Comparison of ENCODE assay signal across 13 cellular contexts in genomic region chr10:86972613-86973380, GRCh38. TPM values are rescaled to one million over a fixed set of nuclear protein-coding genes. Genes with fewer than 3 reads are reported as not detected.
DNase-seq lines count a peak whose midpoint lies in the region; ATAC-seq, FAIRE-seq and TF ChIP-seq lines count a peak whose summit lies in the region.
"Had no signal": no experiment of that assay in that cellular context is flagged by ENCODE, and none has a peak within 500 bp of the region (broad histone marks: within the 10 kb centered on the region; RNA-seq: fewer than 3 reads in every experiment).

No MANE protein-coding gene starts in this region.

- H3K79me2 ChIP-seq in mammary epithelial cell (ENCODE audit: insufficient read depth, low read length): peaks cover 25% of the 10 kb centered on the region

- H3K9me3 ChIP-seq in mammary epithelial cell (replicated peaks; ENCODE audit: insufficient read depth, low read length): no peaks in the 10 kb centered on the region

- in situ Hi-C loops in mammary epithelial cell (cut with MboI; ENCODE audit: low sequenced_read_pairs in 2 of 2): loop anchor here in 1 of 2 donors (5.0 kb wide), 1 partner anchor 70 kb away; no protein-coding TSS in a partner anchor

- no peak overlapping the region for H2AFZ ChIP-seq in mammary epithelial cell (ENCODE audit: low read depth, low read length)

- H3K27ac ChIP-seq in mammary epithelial cell (ENCODE audit: insufficient read depth, low read depth, low read length): peak overlapping the region; percentile 98

- peaks cover 10% of the 10 kb centered on the region for H3K27me3 Mint-ChIP-seq in activated T-cell treated with anti-CD3 and anti-CD28 coated beads, Interleukin-2, amount 50 U/mL, for 72 hours (ENCODE audit: low read depth)
- H3K27me3 Mint-ChIP-seq in natural killer cell (ENCODE audit: low read depth in 2 of 2) (peaks cover 0 to 7% of the 10 kb centered on the region in 2 donors), type B pancreatic cell (peaks cover 4% of the 10 kb centered on the region)

- H3K27ac Mint-ChIP-seq in activated T-cell treated with anti-CD3 and anti-CD28 coated beads, Interleukin-2, amount 50 U/mL, for 72 hours: no peak overlapping the region
- H3K27ac Mint-ChIP-seq in natural killer cell (peak overlapping the region in 1 of 2 donors; percentile 85), type B pancreatic cell (peak overlapping the region; percentile 99)

- TF ChIP-seq CTCF in mammary epithelial cell (conservative IDR thresholded peaks at IDR 0.05 in 1 of 2, IDR thresholded peaks at IDR 0.05 in 1 of 2; ENCODE audit: extremely low read depth in 1 of 2, insufficient read depth in 1 of 2, low read depth in 1 of 2, low read length in 2 of 2): no peak
- no peak for TF ChIP-seq CTCF in natural killer cell (IDR thresholded peaks at IDR 0.05)
- TF ChIP-seq CTCF in type B pancreatic cell (conservative IDR thresholded peaks at IDR 0.05): no peak

- H3K4me1 Mint-ChIP-seq in activated T-cell treated with anti-CD3 and anti-CD28 coated beads, Interleukin-2, amount 50 U/mL, for 72 hours (ENCODE audit: low read depth): peaks cover 25% of the 10 kb centered on the region
- peaks cover 4 to 26% of the 10 kb centered on the region in 2 donors for H3K4me1 Mint-ChIP-seq in natural killer cell
- peaks cover 27% of the 10 kb centered on the region for H3K4me1 Mint-ChIP-seq in type B pancreatic cell (ENCODE audit: unreplicated experiment)

- no peaks in the 10 kb centered on the region for H3K36me3 ChIP-seq in mammary epithelial cell (ENCODE audit: insufficient read depth, low read length)

- H3K9ac ChIP-seq in mammary epithelial cell (ENCODE audit: insufficient read depth, low read length): no peak overlapping the region

- dilution Hi-C loops in mammary epithelial cell (cut with HindIII; ENCODE audit: low sequenced_read_pairs): no loop called here

- H3K4me2 ChIP-seq in mammary epithelial cell (ENCODE audit: insufficient read depth, low read depth, low read length): no peak overlapping the region

- H3K4me1 ChIP-seq in mammary epithelial cell (ENCODE audit: insufficient read depth, low read length): peaks cover 51% of the 10 kb centered on the region

- H3K4me3 ChIP-seq in mammary epithelial cell (replicated peaks in 1 of 3; ENCODE audit: insufficient read depth in 1 of 3, low read depth in 2 of 3, low read length in 3 of 3): no peak overlapping the region
- H3K4me3 ChIP-seq: K562 had no signal

- no peaks in the 10 kb centered on the region for H4K20me1 ChIP-seq in mammary epithelial cell (ENCODE audit: insufficient read depth, low read length)

- H3K27me3 ChIP-seq in mammary epithelial cell (ENCODE audit: insufficient read depth, low read length): no peaks in the 10 kb centered on the region

- H3K36me3 Mint-ChIP-seq in activated T-cell treated with anti-CD3 and anti-CD28 coated beads, Interleukin-2, amount 50 U/mL, for 72 hours (ENCODE audit: insufficient read depth in 2 of 2): no peaks in the 10 kb centered on the region
- H3K36me3 Mint-ChIP-seq in natural killer cell (no peaks in the 10 kb centered on the region), type B pancreatic cell (peaks cover 4% of the 10 kb centered on the region)

- FAIRE-seq in urothelium cell line (lab: Jason Lieb, UNC): no peak
- FAIRE-seq: endothelial cell of umbilical vein, K562 had no signal

- CTCF ChIA-PET in mammary epithelial cell (lab: Charles Lee; ENCODE audit: low non-redundant PET): no interaction called here

- BruUV-seq in mammary epithelial cell (replicated peaks; lab: Mats Ljungman, UMichigan): no TSS peak

- H3K4me3 Mint-ChIP-seq in activated T-cell treated with anti-CD3 and anti-CD28 coated beads, Interleukin-2, amount 50 U/mL, for 72 hours: peak overlapping the region; percentile 31 to 56
- H3K4me3 Mint-ChIP-seq in natural killer cell: peak overlapping the region; percentile 61
- peak overlapping the region; percentile 85 for H3K4me3 Mint-ChIP-seq in type B pancreatic cell

- 87% methylated on average over 11 of the region's 11 CpGs for WGBS in mammary epithelial cell (ENCODE audit: low coverage, missing lambda C conversion rate)

- DNase-seq in activated T-cell treated with anti-CD3 and anti-CD28 coated beads, Interleukin-2, amount 50 U/mL, for 72 hours: no peak
- DNase-seq in activated T-cell treated with anti-CD3 and anti-CD28 coated beads for 4 hours (no peak), mammary epithelial cell (no peak), natural killer cell (no peak), type B pancreatic cell (ENCODE audit: extremely low spot score, unreplicated experiment) (no peak), NCI-H446 (lab: John Stamatoyannopoulos, UW) (no peak), urothelium cell line (ENCODE audit: low spot score) (no peak)
- DNase-seq: anterior cingulate cortex; stimulated activated CD4-positive, alpha-beta T cell treated with anti-CD3 and anti-CD28 coated beads, Interleukin-4, amount 100 ng/mL, for 1 hour had no signal

- no peaks in the 10 kb centered on the region for H3K9me3 Mint-ChIP-seq in activated T-cell treated with anti-CD3 and anti-CD28 coated beads, Interleukin-2, amount 50 U/mL, for 72 hours
- no peaks in the 10 kb centered on the region for H3K9me3 Mint-ChIP-seq in natural killer cell
- no peaks in the 10 kb centered on the region for H3K9me3 Mint-ChIP-seq in type B pancreatic cell

- no peak for ATAC-seq in activated T-cell treated with anti-CD3 and anti-CD28 coated beads, Interleukin-2, amount 50 U/mL, for 72 hours (replicated peaks in 1 of 2)
- ATAC-seq in natural killer cell (no peak), GM18517 (IDR thresholded peaks at IDR 0.05; ENCODE audit: unreplicated experiment) (no peak)
- ATAC-seq: K562 had no signal

- intact Hi-C loops in mammary epithelial cell (cut with micrococcal nuclease) (loop anchor here (5.0 kb wide), 1 partner anchor 50 kb away; the partner anchor contains the start of gene FAM25A), natural killer cell (cut with micrococcal nuclease) (no loop called here)

RNA-seq across cellular contexts. Expression of gene ADIRF, which starts 4.5 kb away (rescaled TPM):
- not detected for total RNA-seq in activated T-cell treated with anti-CD3 and anti-CD28 coated beads, Interleukin-2, amount 50 U/mL, for 72 hours
- 100 to 1,000 TPM in 1 of 2 donors, 10 to 100 TPM in 1; 57.0 to 247 TPM for total RNA-seq in mammary epithelial cell
- polyA plus RNA-seq in mammary epithelial cell: 517 TPM
- polyA minus RNA-seq in mammary epithelial cell: 39.5 TPM
- not detected for total RNA-seq in natural killer cell
- total RNA-seq in type B pancreatic cell (ENCODE audit: low replicate concordance): 1.5 TPM in 1 of 2 replicates, not detected in the other
- total RNA-seq: K562 had no signal

RNA-seq across cellular contexts. Expression of gene SNCG, which starts 14.4 kb away (rescaled TPM):
- total RNA-seq in activated T-cell treated with anti-CD3 and anti-CD28 coated beads, Interleukin-2, amount 50 U/mL, for 72 hours: not detected
- total RNA-seq in mammary epithelial cell (10 to 100 TPM; 25.7 to 54.0 TPM), natural killer cell (not detected), type B pancreatic cell (ENCODE audit: low replicate concordance) (60.4 and 77.6 TPM in 2 replicates)
- polyA plus RNA-seq in mammary epithelial cell: 101 TPM
- 31.4 TPM for polyA minus RNA-seq in mammary epithelial cell

RNA-seq across cellular contexts. Expression of gene MMRN2, which starts 15.4 kb away (rescaled TPM):
- under 1 TPM in 1 of 2 donors, not detected in 1; 0.05 TPM for total RNA-seq in activated T-cell treated with anti-CD3 and anti-CD28 coated beads, Interleukin-2, amount 50 U/mL, for 72 hours
- total RNA-seq in mammary epithelial cell: 10 to 100 TPM in 1 of 2 donors, 1 to 10 TPM in 1; 8.5 to 13.7 TPM
- polyA plus RNA-seq in mammary epithelial cell: 11.6 TPM
- 5.4 TPM for polyA minus RNA-seq in mammary epithelial cell
- 1 to 10 TPM in 1 of 3 donors, not detected in 2; 1.3 TPM for total RNA-seq in natural killer cell
- total RNA-seq in type B pancreatic cell (ENCODE audit: low replicate concordance): 4.0 and 5.5 TPM in 2 replicates

RNA-seq across cellular contexts. Expression of gene FAM25A, which starts 47.3 kb away (rescaled TPM):
- not detected for total RNA-seq in activated T-cell treated with anti-CD3 and anti-CD28 coated beads, Interleukin-2, amount 50 U/mL, for 72 hours
- 1 to 10 TPM in 1 of 2 donors, not detected in 1; 4.1 TPM for total RNA-seq in mammary epithelial cell
- polyA plus RNA-seq in mammary epithelial cell: 5.8 TPM
- polyA minus RNA-seq in mammary epithelial cell: not detected
- not detected for total RNA-seq in natural killer cell
- not detected in 2 replicates for total RNA-seq in type B pancreatic cell (ENCODE audit: low replicate concordance)
- total RNA-seq: endothelial cell of umbilical vein, K562, osteoblast had no signal
- polyA plus RNA-seq: endothelial cell of umbilical vein, K562 had no signal

Comparison
In these comparisons a context has a peak if more than half of its experiments do, and no peak if none do; other contexts are left out.
1. RNA of gene ADIRF, which starts 4.5 kb away (total RNA-seq): 57.0 to 247 TPM in mammary epithelial cell; not detected in activated T-cell treated with anti-CD3 and anti-CD28 coated beads, Interleukin-2, amount 50 U/mL, for 72 hours, not detected in natural killer cell and 1.5 TPM in type B pancreatic cell; every median in the first group is over 10 times any median in the second.
2. RNA of gene SNCG, which starts 14.4 kb away (total RNA-seq): 60.4 to 77.6 TPM in type B pancreatic cell and 25.7 to 54.0 TPM in mammary epithelial cell; not detected in activated T-cell treated with anti-CD3 and anti-CD28 coated beads, Interleukin-2, amount 50 U/mL, for 72 hours and not detected in natural killer cell; every median in the first group is over 10 times any median in the second.
3. Peak in every context shown above with its lines, with median percentiles within 50 percentile points of each other: H3K4me3 Mint-ChIP-seq.